8 cellular contexts compared by ENCODE assay signal in the genomic region with DNA sequence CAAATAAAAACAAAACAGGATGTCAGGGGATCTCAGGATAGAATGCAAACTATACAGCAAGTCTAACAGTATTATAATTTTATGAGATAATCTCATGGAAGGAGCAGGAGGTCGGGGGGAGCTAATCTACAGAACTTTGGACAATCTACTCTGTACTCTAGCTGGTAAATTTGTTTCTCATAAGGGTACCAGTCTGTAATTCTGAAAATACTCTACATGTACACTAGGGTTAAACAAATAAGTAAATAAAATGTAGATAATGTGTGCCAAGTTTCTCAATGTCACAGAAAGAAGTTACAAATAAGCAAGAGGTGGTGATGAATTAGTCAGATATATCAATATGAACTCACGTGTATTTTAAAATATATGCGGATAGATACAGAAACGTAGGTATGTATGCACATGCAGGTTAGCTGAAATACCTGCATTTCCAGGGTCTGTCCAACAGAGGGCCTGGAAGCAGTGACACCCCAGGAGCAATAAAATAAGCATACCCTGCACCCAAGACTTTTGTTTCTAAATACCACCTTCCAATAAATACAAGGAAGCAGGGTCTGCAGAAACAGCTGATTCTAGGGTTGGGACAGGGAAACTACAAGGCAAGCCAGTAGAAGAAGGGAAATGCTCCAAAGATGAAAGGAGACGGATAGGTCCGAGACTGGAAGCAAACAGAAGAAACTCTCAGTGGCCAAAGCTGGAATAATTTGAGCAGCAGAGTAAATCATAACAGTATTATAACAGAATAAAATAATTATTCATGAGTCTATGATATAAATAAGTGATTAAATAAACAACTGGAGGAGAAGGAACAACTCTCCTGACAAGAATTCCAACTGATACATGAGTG. TPM values are rescaled to one million over a fixed set of nuclear protein-coding genes. Genes with fewer than 3 reads are reported as not detected.
A peak's percentile ranks its signal among the peaks of the same experiment; 100 is the strongest.
DNase-seq lines count a peak whose midpoint lies in the region; ATAC-seq and TF ChIP-seq lines count a peak whose summit lies in the region.

No MANE protein-coding gene starts in this region.

- intact Hi-C loops in activated T-helper 1 cell treated with anti-CD3 and anti-CD28 coated beads, Interleukin-12 subunit alpha, Interleukin-12 subunit beta, Interleukin-2, Interleukin-4 antibody, amounts not matched to agents 30 ng/mL and 10 ng/mL and 1 ng/mL, durations not matched to agents 14 hours and 24 hours and 36 hours (cut with micrococcal nuclease) = loop anchor here (1.0 to 10.0 kb wide), 5 partner anchors 26 to 281 kb away; no protein-coding TSS in a partner anchor

- peaks cover 8% of the 10 kb centered on the region for H3K36me3 Mint-ChIP-seq in activated T-helper 1 cell treated with anti-CD3 and anti-CD28 coated beads, Interleukin-12 subunit alpha, Interleukin-12 subunit beta, Interleukin-2, Interleukin-4 antibody, amounts not matched to agents 30 ng/mL and 10 ng/mL and 1 ng/mL, durations not matched to agents 14 hours and 24 hours and 36 hours (ENCODE audit: low read depth)

- peak overlapping the region; percentile 69 for H3K27ac Mint-ChIP-seq in activated T-helper 1 cell treated with anti-CD3 and anti-CD28 coated beads, Interleukin-12 subunit alpha, Interleukin-12 subunit beta, Interleukin-2, Interleukin-4 antibody, amounts not matched to agents 30 ng/mL and 10 ng/mL and 1 ng/mL, durations not matched to agents 14 hours and 24 hours and 36 hours

- H3K4me1 ChIP-seq in foreskin keratinocyte = no peaks in the 10 kb centered on the region

- peak; percentile 61 for ATAC-seq in GM21717 (IDR thresholded peaks at IDR 0.05; ENCODE audit: unreplicated experiment)
- ATAC-seq in foreskin keratinocyte = peak; percentile 86
- no peak for ATAC-seq in GM21737 (IDR thresholded peaks at IDR 0.05; ENCODE audit: unreplicated experiment)

- no peaks in the 10 kb centered on the region for H3K27me3 Mint-ChIP-seq in activated T-helper 1 cell treated with anti-CD3 and anti-CD28 coated beads, Interleukin-12 subunit alpha, Interleukin-12 subunit beta, Interleukin-2, Interleukin-4 antibody, amounts not matched to agents 30 ng/mL and 10 ng/mL and 1 ng/mL, durations not matched to agents 14 hours and 24 hours and 36 hours (ENCODE audit: insufficient read depth)

- no peaks in the 10 kb centered on the region for H3K27me3 ChIP-seq in foreskin keratinocyte

- peak overlapping the region; percentile 14 for H3K4me3 ChIP-seq in skeletal muscle cell (ENCODE audit: low read depth, low read length)

- peaks cover 48% of the 10 kb centered on the region for H3K4me1 Mint-ChIP-seq in activated T-helper 1 cell treated with anti-CD3 and anti-CD28 coated beads, Interleukin-12 subunit alpha, Interleukin-12 subunit beta, Interleukin-2, Interleukin-4 antibody, amounts not matched to agents 30 ng/mL and 10 ng/mL and 1 ng/mL, durations not matched to agents 14 hours and 24 hours and 36 hours (ENCODE audit: low read depth)

- H3K27ac ChIP-seq in foreskin keratinocyte = no peak overlapping the region

- DNase-seq in GM03348 (ENCODE audit: low spot score) = peak; percentile 45
- DNase-seq in NAMALWA (ENCODE audit: low spot score) = peak; percentile 82
- peak; percentile 16 for DNase-seq in activated T-helper 1 cell treated with anti-CD3 and anti-CD28 coated beads, Interleukin-12 subunit alpha, Interleukin-12 subunit beta, Interleukin-2, Interleukin-4 antibody, amounts not matched to agents 30 ng/mL and 10 ng/mL and 1 ng/mL, durations not matched to agents 14 hours and 24 hours and 36 hours (ENCODE audit: low spot score)
- peak; percentile 25 to 39 for DNase-seq in foreskin keratinocyte
- DNase-seq in skeletal muscle cell (ENCODE audit: low read depth) = no peak
- DNase-seq in T1000 (lab: John Stamatoyannopoulos, UW) = no peak

- peak overlapping the region; percentile 42 for H3K4me3 Mint-ChIP-seq in activated T-helper 1 cell treated with anti-CD3 and anti-CD28 coated beads, Interleukin-12 subunit alpha, Interleukin-12 subunit beta, Interleukin-2, Interleukin-4 antibody, amounts not matched to agents 30 ng/mL and 10 ng/mL and 1 ng/mL, durations not matched to agents 14 hours and 24 hours and 36 hours

- no peaks in the 10 kb centered on the region for H3K9me3 Mint-ChIP-seq in activated T-helper 1 cell treated with anti-CD3 and anti-CD28 coated beads, Interleukin-12 subunit alpha, Interleukin-12 subunit beta, Interleukin-2, Interleukin-4 antibody, amounts not matched to agents 30 ng/mL and 10 ng/mL and 1 ng/mL, durations not matched to agents 14 hours and 24 hours and 36 hours

- peak; percentile 71 for TF ChIP-seq CTCF in foreskin keratinocyte (conservative IDR thresholded peaks at IDR 0.05)

RNA-seq across cellular contexts. Expression of gene EZH2, which starts 27.8 kb away (rescaled TPM):
- total RNA-seq in activated T-helper 1 cell treated with anti-CD3 and anti-CD28 coated beads, Interleukin-12 subunit alpha, Interleukin-12 subunit beta, Interleukin-2, Interleukin-4 antibody, amounts not matched to agents 30 ng/mL and 10 ng/mL and 1 ng/mL, durations not matched to agents 14 hours and 24 hours and 36 hours = 97.5 and 101 TPM in 2 replicates
- total RNA-seq in foreskin keratinocyte = 17.6 and 20.8 TPM in 2 replicates
- polyA plus RNA-seq in foreskin keratinocyte = 10.4 and 12.6 TPM in 2 replicates

Comparison
In these comparisons a context has a peak if more than half of its experiments do, and no peak if none do; other contexts are left out.
1. DNase-seq: peak in GM03348 (single experiment), NAMALWA (single experiment), activated T-helper 1 cell treated with anti-CD3 and anti-CD28 coated beads, Interleukin-12 subunit alpha, Interleukin-12 subunit beta, Interleukin-2, Interleukin-4 antibody, amounts not matched to agents 30 ng/mL and 10 ng/mL and 1 ng/mL, durations not matched to agents 14 hours and 24 hours and 36 hours (single experiment) and foreskin keratinocyte (2 of 2); none in skeletal muscle cell (single experiment) and T1000 (single experiment).